1 cellular context compared by ENCODE assay signal in the genomic region with DNA sequence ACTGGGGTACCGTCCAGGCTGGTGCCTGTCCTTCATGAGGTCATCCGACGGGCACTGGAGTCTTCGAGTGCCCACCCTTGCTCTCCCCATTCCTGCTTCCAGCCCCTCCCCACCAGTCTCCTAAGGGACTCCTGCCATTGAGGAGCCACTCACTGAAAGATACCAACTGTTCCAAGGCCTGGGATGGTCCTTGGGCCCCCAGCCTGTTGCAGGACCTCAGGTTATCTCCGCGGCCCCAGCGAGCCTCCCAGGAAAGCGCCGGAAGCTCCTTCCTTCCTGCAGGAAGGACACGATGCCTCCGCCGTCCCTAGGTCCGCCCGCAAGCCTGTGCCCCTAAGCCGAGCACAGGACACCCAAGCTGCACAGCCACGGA.
TF ChIP-seq lines count a peak whose summit lies in the region.

No MANE protein-coding gene starts in this region.

TF ChIP-seq in GM23338, 12 proteins besides CTCF, POLR2A, EP300 and RAD21:
- no peak for TF ChIP-seq STAT1 (IDR thresholded peaks at IDR 0.05; ENCODE audit: unreplicated experiment)
- TF ChIP-seq ZNF331 (CRISPR knock-in tag; IDR thresholded peaks at IDR 0.05; ENCODE audit: low read depth), result no peak
- 0 out of 2 replicates have a peak, but pooled peaks have one; percentile 36 for TF ChIP-seq POLR2AphosphoS5 (IDR thresholded peaks at IDR 0.05; ENCODE audit: low read depth)
- TF ChIP-seq NANOG (IDR thresholded peaks at IDR 0.05; ENCODE audit: borderline replicate concordance), result no peak
